Comparison of ENCODE assay signal across 18 cellular contexts in genomic region chr17:47227862-47228261, GRCh38. TPM values are rescaled to one million over a fixed set of nuclear protein-coding genes. Genes with fewer than 3 reads are reported as not detected.
DNase-seq lines count a peak whose midpoint lies in the region; ATAC-seq and TF ChIP-seq lines count a peak whose summit lies in the region.
"Had no signal": no experiment of that assay in that cellular context is flagged by ENCODE, and none has a peak within 500 bp of the region (broad histone marks: within the 10 kb centered on the region; RNA-seq: fewer than 3 reads in every experiment).

No MANE protein-coding gene starts in this region.

- TF ChIP-seq CTCF in right atrium auricular region (IDR thresholded peaks at IDR 0.05) (no peak), psoas muscle (IDR thresholded peaks at IDR 0.05) (no peak)

- H3K9me3 ChIP-seq in right cardiac atrium (ENCODE audit: control insufficient read depth, low read length) (no peaks in the 10 kb centered on the region), right atrium auricular region (no peaks in the 10 kb centered on the region), psoas muscle (no peaks in the 10 kb centered on the region), aorta (ENCODE audit: control insufficient read depth, low read length) (no peaks in the 10 kb centered on the region)

- no peak overlapping the region for H3K4me3 Mint-ChIP-seq in central memory CD8-positive, alpha-beta T cell
- no peak overlapping the region for H3K4me3 Mint-ChIP-seq in activated naive CD4-positive, alpha-beta T cell treated with anti-CD3 and anti-CD28 coated beads, Interleukin-2, amount 10 ng/mL, durations not matched to agents 7 days and 5 days
- H3K4me3 Mint-ChIP-seq: CD14-positive monocyte; CD8-positive, alpha-beta T cell; H9; IgD-negative memory B cell had no signal

- WGBS in right cardiac atrium: 74% methylated on average over 2 of the region's 2 CpGs
- 61 to 84% (median 69%) methylated on average over 2 of the region's 2 CpGs for WGBS in psoas muscle, 3 donors
- 83 to 86% methylated on average over 2 of the region's 2 CpGs for WGBS in aorta, 2 donors

- H3K9me3 Mint-ChIP-seq in central memory CD8-positive, alpha-beta T cell: no peaks in the 10 kb centered on the region
- H3K9me3 Mint-ChIP-seq in activated naive CD4-positive, alpha-beta T cell treated with anti-CD3 and anti-CD28 coated beads, Interleukin-2, amount 10 ng/mL, durations not matched to agents 7 days and 5 days: peaks cover 6% of the 10 kb centered on the region
- H3K9me3 Mint-ChIP-seq: CD8-positive, alpha-beta T cell had no signal

- H3K4me3 ChIP-seq in right cardiac atrium (ENCODE audit: low read length) (no peak overlapping the region), right atrium auricular region (no peak overlapping the region), psoas muscle (no peak overlapping the region), aorta (ENCODE audit: low read length in 2 of 2) (no peak overlapping the region)
- H3K4me3 ChIP-seq: A549 had no signal

- no peaks in the 10 kb centered on the region for H3K36me3 Mint-ChIP-seq in central memory CD8-positive, alpha-beta T cell (ENCODE audit: insufficient read depth)
- H3K36me3 Mint-ChIP-seq in activated naive CD4-positive, alpha-beta T cell treated with anti-CD3 and anti-CD28 coated beads, Interleukin-2, amount 10 ng/mL, durations not matched to agents 7 days and 5 days: no peaks in the 10 kb centered on the region
- H3K36me3 Mint-ChIP-seq: CD14-positive monocyte; CD8-positive, alpha-beta T cell had no signal

- H3K27me3 ChIP-seq in right cardiac atrium (ENCODE audit: control insufficient read depth, insufficient read depth) (no peaks in the 10 kb centered on the region), right atrium auricular region (no peaks in the 10 kb centered on the region), psoas muscle (ENCODE audit: insufficient read depth in 3 of 3, low read length in 2 of 3) (no peaks in the 10 kb centered on the region), aorta (ENCODE audit: control insufficient read depth in 1 of 2, insufficient read depth in 2 of 2, low read length in 1 of 2) (no peaks in the 10 kb centered on the region)

- H3K27ac Mint-ChIP-seq in central memory CD8-positive, alpha-beta T cell (ENCODE audit: low read depth): peak overlapping the region; percentile 70
- no peak overlapping the region for H3K27ac Mint-ChIP-seq in activated naive CD4-positive, alpha-beta T cell treated with anti-CD3 and anti-CD28 coated beads, Interleukin-2, amount 10 ng/mL, durations not matched to agents 7 days and 5 days
- H3K27ac Mint-ChIP-seq: CD8-positive, alpha-beta T cell; IgD-negative memory B cell had no signal

- ATAC-seq in right cardiac atrium (no peak), psoas muscle (no peak), aorta (ENCODE audit: low FRiP score) (no peak), SK-N-SH treated with all-trans-retinoic acid at 6 μM for 48 hours (no peak)
- ATAC-seq in central memory CD8-positive, alpha-beta T cell (replicated peaks; ENCODE audit: extremely low read depth, poor library complexity, severe bottlenecking): no peak
- ATAC-seq: A549; CD8-positive, alpha-beta T cell had no signal

- no peaks in the 10 kb centered on the region for H3K27me3 Mint-ChIP-seq in central memory CD8-positive, alpha-beta T cell
- H3K27me3 Mint-ChIP-seq in activated naive CD4-positive, alpha-beta T cell treated with anti-CD3 and anti-CD28 coated beads, Interleukin-2, amount 10 ng/mL, durations not matched to agents 7 days and 5 days: peaks cover 53% of the 10 kb centered on the region

- DNase-seq in right cardiac atrium (peak in 1 of 3 donors; percentile 53), right atrium auricular region (ENCODE audit: low spot score) (no peak), psoas muscle (no peak), aorta (no peak), NK-92 (lab: John Stamatoyannopoulos, UW; ENCODE audit: unreplicated experiment) (no peak)
- DNase-seq in central memory CD8-positive, alpha-beta T cell (ENCODE audit: low spot score in 2 of 2): no peak
- no peak for DNase-seq in activated naive CD4-positive, alpha-beta T cell treated with anti-CD3 and anti-CD28 coated beads, Interleukin-2, amount 10 ng/mL, durations not matched to agents 7 days and 5 days
- DNase-seq: CD8-positive, alpha-beta T cell; COR-L47; DMS153; DMS79 treated with DMSO at 0.1 percent for 48 hours; EL; GOT3; H9 had no signal

- H3K36me3 ChIP-seq in right atrium auricular region (peaks cover 8% of the 10 kb centered on the region), psoas muscle (ENCODE audit: insufficient read depth in 1 of 2, low read depth in 1 of 2) (no peaks in the 10 kb centered on the region), aorta (ENCODE audit: control insufficient read depth in 1 of 2, insufficient read depth in 2 of 2, low read length in 1 of 2) (no peaks in the 10 kb centered on the region)

- intact Hi-C loops in right cardiac atrium (cut with DNase I) (loop anchor here in 2 of 4 donors (5.0 kb wide), 1 partner anchor 89 kb away; no protein-coding TSS in a partner anchor), psoas muscle (cut with DNase I) (loop anchor here in 1 of 2 donors (10.0 kb wide), 1 partner anchor 387 kb away; no protein-coding TSS in a partner anchor), aorta (cut with DNase I) (loop anchor here (2.0 to 5.0 kb wide), 3 partner anchors 89 to 379 kb away; partner anchors contain the start of gene EFCAB13 (in 1 of the 2))

- peaks cover 14% of the 10 kb centered on the region for H3K4me1 ChIP-seq in right cardiac atrium (ENCODE audit: control insufficient read depth, insufficient read depth, low read length)
- H3K4me1 ChIP-seq in right atrium auricular region: peaks cover 0 to 39% of the 10 kb centered on the region in 2 donors
- peaks cover 6% of the 10 kb centered on the region for H3K4me1 ChIP-seq in psoas muscle
- peaks cover 0 to 2% of the 10 kb centered on the region in 2 donors for H3K4me1 ChIP-seq in aorta (ENCODE audit: control insufficient read depth in 1 of 2, insufficient read depth in 2 of 2, low read length in 2 of 2)

- peak overlapping the region; percentile 38 for H3K27ac ChIP-seq in right cardiac atrium (ENCODE audit: low read length)
- no peak overlapping the region for H3K27ac ChIP-seq in right atrium auricular region
- H3K27ac ChIP-seq in psoas muscle: peak overlapping the region; percentile 14
- H3K27ac ChIP-seq in aorta (ENCODE audit: low read depth in 1 of 2, low read length in 2 of 2): peak overlapping the region; percentile 61 to 83
- H3K27ac ChIP-seq: A549 had no signal

- peaks cover 15% of the 10 kb centered on the region for H3K4me1 Mint-ChIP-seq in central memory CD8-positive, alpha-beta T cell
- peaks cover 15% of the 10 kb centered on the region for H3K4me1 Mint-ChIP-seq in activated naive CD4-positive, alpha-beta T cell treated with anti-CD3 and anti-CD28 coated beads, Interleukin-2, amount 10 ng/mL, durations not matched to agents 7 days and 5 days

- CTCF ChIA-PET in activated naive CD4-positive, alpha-beta T cell treated with anti-CD3 and anti-CD28 coated beads, Interleukin-2, amount 10 ng/mL, durations not matched to agents 7 days and 5 days (lab: Charles Lee): interaction anchor here (3.5 kb wide), 1 partner anchor 88 kb away, joined by 47 read pairs; no protein-coding TSS in a partner anchor

TF ChIP-seq in SK-N-SH treated with all-trans-retinoic acid at 6 μM for 48 hours, 23 proteins besides CTCF, POLR2A, EP300 and RAD21 (continues in another document):
- no peak for TF ChIP-seq POU6F1 (CRISPR knock-in tag; IDR thresholded peaks at IDR 0.05; ENCODE audit: borderline replicate concordance, low read depth)
- TF ChIP-seq SNAI2 (CRISPR knock-in tag; IDR thresholded peaks at IDR 0.05): no peak
- no peak for TF ChIP-seq CSDC2 (CRISPR knock-in tag; IDR thresholded peaks at IDR 0.05)
- TF ChIP-seq TOX (CRISPR knock-in tag; IDR thresholded peaks at IDR 0.05; ENCODE audit: borderline replicate concordance): no peak
- TF ChIP-seq PPARA (CRISPR knock-in tag; IDR thresholded peaks at IDR 0.05; ENCODE audit: borderline replicate concordance): no peak
- TF ChIP-seq GLIS3 (CRISPR knock-in tag; IDR thresholded peaks at IDR 0.05): no peak

RNA-seq across cellular contexts. Expression of gene MYL4, which starts 18.7 kb away (rescaled TPM):
- total RNA-seq in right cardiac atrium (1,000 to 10,000 TPM; 3,878 to 6,276 (median 5,738) TPM), right atrium auricular region (1,000 to 10,000 TPM; 3,895 to 5,829 TPM), psoas muscle (1 to 10 TPM in 3 of 4 donors, under 1 TPM in 1; 0.89 to 6.7 (median 2.4) TPM), aorta (under 1 TPM in 1 of 2 donors, not detected in 1; 0.96 TPM)
- polyA plus RNA-seq in right cardiac atrium (10,368 TPM), psoas muscle (1 to 10 TPM in 2 of 3 donors, under 1 TPM in 1; 0.52 to 4.5 (median 1.3) TPM), aorta (1 to 10 TPM; 2.1 to 3.0 TPM)
- total RNA-seq: CD8-positive, alpha-beta T cell had no signal
- polyA plus RNA-seq: A549, CD14-positive monocyte, IgD-negative memory B cell had no signal

RNA-seq across cellular contexts. Expression of gene ITGB3, which starts 25.8 kb away (rescaled TPM):
- 10 to 100 TPM in 1 of 4 donors, 1 to 10 TPM in 3; 5.0 to 11.9 (median 6.5) TPM for total RNA-seq in right cardiac atrium
- polyA plus RNA-seq in right cardiac atrium: 2.3 TPM
- 10 to 100 TPM in 1 of 2 donors, 1 to 10 TPM in 1; 3.0 to 13.6 TPM for total RNA-seq in right atrium auricular region
- total RNA-seq in psoas muscle: 1 to 10 TPM; 1.1 to 3.9 (median 2.2) TPM
- polyA plus RNA-seq in psoas muscle: 1 to 10 TPM in 1 of 3 donors, under 1 TPM in 2; 0.32 to 5.4 (median 0.77) TPM
- 100 to 1,000 TPM in 1 of 2 donors, 10 to 100 TPM in 1; 79.5 to 210 TPM for total RNA-seq in aorta
- polyA plus RNA-seq in aorta: 10 to 100 TPM; 14.4 to 21.2 TPM
- total RNA-seq: CD8-positive, alpha-beta T cell; H9 had no signal

RNA-seq across cellular contexts. Expression of gene CDC27, which starts 38.8 kb away (rescaled TPM):
- 10 to 100 TPM; 74.2 to 87.0 (median 82.3) TPM for total RNA-seq in right cardiac atrium
- 15.2 TPM for polyA plus RNA-seq in right cardiac atrium
- total RNA-seq in right atrium auricular region: 10 to 100 TPM; 39.3 to 46.6 TPM
- 10 to 100 TPM; 72.5 to 78.4 (median 74.9) TPM for total RNA-seq in psoas muscle
- 10 to 100 TPM; 25.5 to 89.2 (median 37.9) TPM for polyA plus RNA-seq in psoas muscle
- 100 to 1,000 TPM; 100 to 123 TPM for total RNA-seq in aorta
- 10 to 100 TPM; 12.1 to 32.4 TPM for polyA plus RNA-seq in aorta

Comparison
In these comparisons a context has a peak if more than half of its experiments do, and no peak if none do; other contexts are left out.
1. H3K27ac ChIP-seq: peak in right cardiac atrium (single experiment), psoas muscle (single experiment) and aorta (2 of 2); none in right atrium auricular region (0 of 2).
2. RNA of gene MYL4, which starts 18.7 kb away (total RNA-seq): 3,878 to 6,276 TPM in right cardiac atrium and 3,895 to 5,829 TPM in right atrium auricular region; 0.89 to 6.7 TPM in psoas muscle and 0.96 TPM in aorta; every median in the first group is over 100 times any median in the second.
3. RNA of gene ITGB3, which starts 25.8 kb away (total RNA-seq): 79.5 to 210 TPM in aorta; 3.0 to 13.6 TPM in right atrium auricular region, 5.0 to 11.9 TPM in right cardiac atrium and 1.1 to 3.9 TPM in psoas muscle; every median in the first group is over 4 times any median in the second.